11 cellular contexts compared by ENCODE assay signal in genomic region chr3:71026634-71027578, GRCh38.
DNase-seq lines count a peak whose midpoint lies in the region; ATAC-seq and TF ChIP-seq lines count a peak whose summit lies in the region.
"Had no signal": no experiment of that assay in that cellular context is flagged by ENCODE, and none has a peak within 500 bp of the region (broad histone marks: within the 10 kb centered on the region; RNA-seq: fewer than 3 reads in every experiment).

No MANE protein-coding gene starts in this region.

- H3K4me3 Mint-ChIP-seq in IgD-negative memory B cell: peak overlapping the region in 2 of 4 donors; percentile 58 to 61
- H3K4me3 Mint-ChIP-seq in activated naive CD8-positive, alpha-beta T cell treated with anti-CD3 and anti-CD28 coated beads for 36 hours: no peak overlapping the region

- no peak for DNase-seq in activated naive CD8-positive, alpha-beta T cell treated with anti-CD3 and anti-CD28 coated beads for 36 hours
- DNase-seq in left lung: no peak
- no peak for DNase-seq in HPDE6-E6E7 (ENCODE audit: extremely low spot score)
- no peak for DNase-seq in kidney glomerular epithelial cell (lab: John Stamatoyannopoulos, UW)
- DNase-seq in stimulated activated CD4-positive, alpha-beta T cell treated with anti-CD3 and anti-CD28 coated beads, Interleukin-1b, Interleukin-23, amount 100 ng/mL, for 48 hours: no peak
- DNase-seq: mesenchymal stem cell had no signal

- no peaks in the 10 kb centered on the region for H3K9me3 ChIP-seq in left lung
- H3K9me3 ChIP-seq: SJSA1, tibial nerve had no signal

- H3K27me3 Mint-ChIP-seq in IgD-negative memory B cell: no peaks in the 10 kb centered on the region
- H3K27me3 Mint-ChIP-seq in activated naive CD8-positive, alpha-beta T cell treated with anti-CD3 and anti-CD28 coated beads for 36 hours: no peaks in the 10 kb centered on the region

- H3K9me3 Mint-ChIP-seq in IgD-negative memory B cell: no peaks in the 10 kb centered on the region
- H3K9me3 Mint-ChIP-seq in activated naive CD8-positive, alpha-beta T cell treated with anti-CD3 and anti-CD28 coated beads for 36 hours: peaks cover 5% of the 10 kb centered on the region

- TF ChIP-seq CTCF in C4-2B (conservative IDR thresholded peaks at IDR 0.05) (no peak), left lung (IDR thresholded peaks at IDR 0.05) (no peak)

- intact Hi-C loops in left lung (cut with DNase I): no loop called here

- peaks cover 46 to 61% (median 56%) of the 10 kb centered on the region in 3 donors for H3K4me1 Mint-ChIP-seq in IgD-negative memory B cell
- peaks cover 73% of the 10 kb centered on the region for H3K4me1 Mint-ChIP-seq in activated naive CD8-positive, alpha-beta T cell treated with anti-CD3 and anti-CD28 coated beads for 36 hours

- H3K4me3 ChIP-seq in left lung: no peak overlapping the region
- H3K4me3 ChIP-seq: SJSA1, tibial nerve had no signal

- H3K27ac ChIP-seq in C4-2B (peak overlapping the region; percentile 69), left lung (peak overlapping the region; percentile 4 to 35)
- H3K27ac ChIP-seq: SJSA1, tibial nerve had no signal

- no peaks in the 10 kb centered on the region for H3K27me3 ChIP-seq in left lung
- H3K27me3 ChIP-seq: tibial nerve had no signal

- ATAC-seq in left lung: peak; percentile 39
- no peak for ATAC-seq in GM21717 (IDR thresholded peaks at IDR 0.05; ENCODE audit: unreplicated experiment)

- peaks cover 0 to 11% of the 10 kb centered on the region in 2 donors for H3K36me3 ChIP-seq in left lung

- H3K4me1 ChIP-seq in left lung: peaks cover 8 to 58% of the 10 kb centered on the region in 2 donors
- H3K4me1 ChIP-seq: SJSA1 had no signal

- H3K36me3 Mint-ChIP-seq in IgD-negative memory B cell: peaks cover 10% of the 10 kb centered on the region
- peaks cover 74% of the 10 kb centered on the region for H3K36me3 Mint-ChIP-seq in activated naive CD8-positive, alpha-beta T cell treated with anti-CD3 and anti-CD28 coated beads for 36 hours

- H3K27ac Mint-ChIP-seq in IgD-negative memory B cell: peak overlapping the region; percentile 25 to 73 (median 33)
- peak overlapping the region; percentile 75 for H3K27ac Mint-ChIP-seq in activated naive CD8-positive, alpha-beta T cell treated with anti-CD3 and anti-CD28 coated beads for 36 hours
